1 cellular context compared by ENCODE assay signal in genomic region chr15:75650908-75651809, GRCh38.
TF ChIP-seq lines count a peak whose summit lies in the region.

No MANE protein-coding gene starts in this region.

TF ChIP-seq in HepG2, 621 proteins besides CTCF, POLR2A, EP300 and RAD21 (continues in another document):
- TF ChIP-seq BCL6 (CRISPR knock-in tag; IDR thresholded peaks at IDR 0.05) (peak; percentile 66), NRL (CRISPR knock-in tag; IDR thresholded peaks at IDR 0.05; ENCODE audit: borderline replicate concordance) (peak; percentile 70; the same call in 1 of the 2 replicates), ZNF800 (CRISPR knock-in tag; IDR thresholded peaks at IDR 0.05) (peak; percentile 77; the same call in 1 of the 2 replicates), NR2F2 (IDR thresholded peaks at IDR 0.05; ENCODE audit: borderline replicate concordance, low read depth) (0 out of 2 replicates have a peak, but pooled peaks have one; percentile 32), HOMEZ (CRISPR knock-in tag; IDR thresholded peaks at IDR 0.05; ENCODE audit: low read depth) (peak; percentile 57; the same call in 1 of the 2 replicates), HDAC1 (CRISPR knock-in tag; IDR thresholded peaks at IDR 0.05) (peak; percentile 85), PATZ1 (CRISPR knock-in tag; IDR thresholded peaks at IDR 0.05) (peak; percentile 95), ZNF121 (CRISPR knock-in tag; IDR thresholded peaks at IDR 0.05) (peak; percentile 71; the same call in 1 of the 2 replicates), ZNF550 (CRISPR knock-in tag; IDR thresholded peaks at IDR 0.05; ENCODE audit: borderline replicate concordance) (peak; percentile 53; the same call in 1 of the 2 replicates), TEAD3 (CRISPR knock-in tag; optimal IDR thresholded peaks at IDR 0.05; ENCODE audit: borderline replicate concordance) (peak; percentile 42), THAP11 (CRISPR knock-in tag; IDR thresholded peaks at IDR 0.05) (peak; percentile 66; the same call in 1 of the 2 replicates), ZNF264 (CRISPR knock-in tag; IDR thresholded peaks at IDR 0.05) (peak; percentile 43; the same call in 1 of the 2 replicates), SMAD1 (CRISPR knock-in tag; IDR thresholded peaks at IDR 0.05; ENCODE audit: borderline replicate concordance, low read depth) (peak; percentile 52; the same call in 1 of the 2 replicates), PHF8 (CRISPR knock-in tag; IDR thresholded peaks at IDR 0.05) (0 out of 2 replicates have a peak, but pooled peaks have one; percentile 12), PCBP1 (IDR thresholded peaks at IDR 0.05; ENCODE audit: borderline replicate concordance, low read depth, low read length) (no peak), POGZ (CRISPR knock-in tag; IDR thresholded peaks at IDR 0.05) (0 out of 2 replicates have a peak, but pooled peaks have one; percentile 51), NPAS2 (CRISPR knock-in tag; IDR thresholded peaks at IDR 0.05; ENCODE audit: borderline replicate concordance) (no peak), HNRNPL (IDR thresholded peaks at IDR 0.05; ENCODE audit: low read depth, low read length) (peak; percentile 74; the same call in 1 of the 2 replicates), ATF4 (CRISPR knock-in tag; IDR thresholded peaks at IDR 0.05) (0 out of 4 replicates have a peak, but pooled peaks of 1 of the 2 experiments have one; percentile 34), MIER3 (CRISPR knock-in tag; IDR thresholded peaks at IDR 0.05; ENCODE audit: borderline replicate concordance) (peak; percentile 33; the same call in 1 of the 2 replicates), ZMYM3 (CRISPR knock-in tag; IDR thresholded peaks at IDR 0.05) (peak; percentile 68), THRA (CRISPR knock-in tag; IDR thresholded peaks at IDR 0.05; ENCODE audit: borderline replicate concordance) (peak; percentile 96), BRD4 (CRISPR knock-in tag; IDR thresholded peaks at IDR 0.05) (0 out of 2 replicates have a peak, but pooled peaks have one; percentile 21), KLF16 (CRISPR knock-in tag; IDR thresholded peaks at IDR 0.05) (peak in 1 of 2 experiments; percentile 49; a peak in 1 of 4 replicates), FOSL1 (CRISPR knock-in tag; IDR thresholded peaks at IDR 0.05; ENCODE audit: borderline replicate concordance) (peak; percentile 92), ZNF234 (CRISPR knock-in tag; conservative IDR thresholded peaks at IDR 0.05) (no peak), FOXO1 (CRISPR knock-in tag; IDR thresholded peaks at IDR 0.05) (peak; percentile 71), ZNF678 (CRISPR knock-in tag; IDR thresholded peaks at IDR 0.05) (no peak), HINFP (CRISPR knock-in tag; IDR thresholded peaks at IDR 0.05; ENCODE audit: low read depth) (no peak), ZNF414 (CRISPR knock-in tag; IDR thresholded peaks at IDR 0.05) (peak; percentile 69; the same call in 1 of the 2 replicates), ZNF83 (CRISPR knock-in tag; IDR thresholded peaks at IDR 0.05; ENCODE audit: borderline replicate concordance) (0 out of 2 replicates have a peak, but pooled peaks have one; percentile 62), ZNF629 (CRISPR knock-in tag; conservative IDR thresholded peaks at IDR 0.05) (peak; percentile 96), ZNF432 (CRISPR knock-in tag; IDR thresholded peaks at IDR 0.05; ENCODE audit: borderline replicate concordance) (no peak), ZNF503 (CRISPR knock-in tag; IDR thresholded peaks at IDR 0.05) (peak; percentile 74; the same call in 1 of the 2 replicates), ISX (CRISPR knock-in tag; conservative IDR thresholded peaks at IDR 0.05) (no peak; the same call in 1 of the 2 replicates), NR0B2 (CRISPR knock-in tag; IDR thresholded peaks at IDR 0.05) (no peak), ZNF281 (CRISPR knock-in tag; IDR thresholded peaks at IDR 0.05; ENCODE audit: borderline replicate concordance) (peak; percentile 88), ZMYM2 (CRISPR knock-in tag; IDR thresholded peaks at IDR 0.05) (peak; percentile 83), PAX8 (CRISPR knock-in tag; IDR thresholded peaks at IDR 0.05; ENCODE audit: borderline replicate concordance) (no peak), CREB1 (IDR thresholded peaks at IDR 0.05) (no peak), CREB1 (CRISPR knock-in tag; IDR thresholded peaks at IDR 0.05) (no peak), ARID2 (CRISPR knock-in tag; IDR thresholded peaks at IDR 0.05; ENCODE audit: borderline replicate concordance) (no peak), CENPBD1 (CRISPR knock-in tag; IDR thresholded peaks at IDR 0.05; ENCODE audit: borderline replicate concordance, low read depth) (no peak), STAT5B (CRISPR knock-in tag; IDR thresholded peaks at IDR 0.05) (no peak), CCAR2 (optimal IDR thresholded peaks at IDR 0.05; ENCODE audit: low read depth, low read length) (no peak), CREM (IDR thresholded peaks at IDR 0.05) (peak; percentile 37; the same call in 1 of the 2 replicates), CREM (CRISPR knock-in tag; IDR thresholded peaks at IDR 0.05) (no peak), ZNF746 (CRISPR knock-in tag; IDR thresholded peaks at IDR 0.05) (0 out of 2 replicates have a peak, but pooled peaks have one; percentile 58), KAT8 (CRISPR knock-in tag; IDR thresholded peaks at IDR 0.05) (peak; percentile 67; the same call in 1 of the 2 replicates)
